20 cellular contexts compared by ENCODE assay signal in the genomic region with DNA sequence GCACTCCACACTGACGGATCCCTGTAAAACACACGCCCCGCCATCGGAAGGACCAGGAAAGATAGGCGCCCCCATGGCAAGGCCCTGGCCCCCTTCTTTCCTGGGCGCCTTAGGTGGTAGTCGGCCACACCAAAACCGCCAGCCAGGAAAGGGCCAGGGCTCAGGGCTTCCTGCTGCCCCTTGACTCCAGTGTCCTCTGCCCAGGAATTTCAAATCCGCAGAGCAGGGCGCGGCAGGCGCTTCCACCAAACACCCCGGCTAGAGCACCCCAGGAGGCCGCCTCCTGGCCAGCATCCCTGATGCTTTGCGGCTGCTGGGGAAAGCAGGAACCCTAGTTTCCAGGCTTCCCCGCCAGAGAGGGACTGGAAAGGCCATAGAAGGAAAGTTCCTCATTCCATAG.
"Had no signal": no experiment of that assay in that cellular context is flagged by ENCODE, and none has a peak within 500 bp of the region (broad histone marks: within the 10 kb centered on the region; RNA-seq: fewer than 3 reads in every experiment).

No MANE protein-coding gene starts in this region.

- H3K4me3 ChIP-seq: colonic mucosa, left lung, tibial nerve had no signal

- H3K27me3 ChIP-seq: colonic mucosa, uterus had no signal

- H3K9me3 ChIP-seq: colonic mucosa, heart right ventricle, left lung, uterus had no signal

- H3K36me3 ChIP-seq: colonic mucosa, heart right ventricle, left lung, spleen, tibial nerve, uterus had no signal

- H3K4me1 ChIP-seq: colonic mucosa, left lung, spleen, tibial nerve, uterus had no signal

- DNase-seq: activated CD4-positive, alpha-beta memory T cell treated with anti-CD3 and anti-CD28 coated beads, Interleukin-2, amount 10 ng/mL, durations not matched to agents 7 days and 5 days; activated CD4-positive, alpha-beta T cell treated with anti-CD3 and anti-CD28 coated beads for 4 hours; activated CD4-positive, CD25-positive, alpha-beta regulatory T cell; activated effector memory CD4-positive, alpha-beta T cell treated with Interleukin-2 at 50 U/mL for 16 hours; activated naive CD4-positive, alpha-beta T cell treated with anti-CD3 and anti-CD28 coated beads for 36 hours; activated naive CD8-positive, alpha-beta T cell treated with anti-CD3 and anti-CD28 coated beads, Interleukin-2, amount 10 ng/mL, durations not matched to agents 7 days and 5 days; activated T-cell treated with anti-CD3 and anti-CD28 coated beads, Interleukin-2, amount 50 U/mL, for 72 hours; amniotic stem cell; colonic mucosa; dorsolateral prefrontal cortex; heart right ventricle; spleen; stimulated activated CD4-positive, alpha-beta T cell treated with anti-CD3 and anti-CD28 coated beads, Interleukin-4, amount 100 ng/mL, for 1 hour; stimulated activated naive CD4-positive, alpha-beta T cell treated with Interleukin-2 at 50 U/mL for 16 hours; uterus had no signal

- ATAC-seq: activated T-cell treated with anti-CD3 and anti-CD28 coated beads, Interleukin-2, amount 50 U/mL, for 72 hours; heart right ventricle; left lung; natural killer cell treated with Interleukin-12 subunit alpha and Interleukin-12 subunit beta and Interleukin-15 and Interleukin-18, amount 100 ng/mL, for 72 hours had no signal

- FAIRE-seq: bronchial epithelial cell had no signal

- H3K27ac ChIP-seq: colonic mucosa, dorsolateral prefrontal cortex, epithelial cell of prostate, heart right ventricle, left lung, spleen, tibial nerve, uterus had no signal
